Comparison of ENCODE assay signal across 7 cellular contexts in genomic region chr10:5411941-5412276, GRCh38. TPM values are rescaled to one million over a fixed set of nuclear protein-coding genes. Genes with fewer than 3 reads are reported as not detected.
A peak's percentile ranks its signal among the peaks of the same experiment; 100 is the strongest.
DNase-seq lines count a peak whose midpoint lies in the region; ATAC-seq and TF ChIP-seq lines count a peak whose summit lies in the region.

No MANE protein-coding gene starts in this region.

- RAD21 ChIA-PET in HCT116 (lab: Charles Lee; ENCODE audit: low non-redundant PET in 1 of 2, low total read pairs in 2 of 2, uncharacterized antibody in 2 of 2, unreplicated experiment in 2 of 2): no interaction called here

- peaks cover 2% of the 10 kb centered on the region for H3K27me3 Mint-ChIP-seq in glutamatergic neuron (ENCODE audit: unreplicated experiment)

- TF ChIP-seq RAD21 in HCT116 (IDR thresholded peaks at IDR 0.05; ENCODE audit: low read depth): no peak

- H3K27me3 ChIP-seq in HCT116 (ENCODE audit: insufficient read depth, low read length): no peaks in the 10 kb centered on the region
- H3K27me3 ChIP-seq in stomach: no peaks in the 10 kb centered on the region

- H3K4me1 ChIP-seq in HCT116 (ENCODE audit: control insufficient read depth in 1 of 2, insufficient read depth in 2 of 2, low read length in 2 of 2) (peaks cover 4 to 10% of the 10 kb centered on the region in 2 experiments; a peak in 3 of 4 replicates), OCI-LY7 (ENCODE audit: insufficient read depth, low read length, poor library complexity, severe bottlenecking) (peaks cover 16% of the 10 kb centered on the region), stomach (peaks cover 3 to 25% (median 14%) of the 10 kb centered on the region in 4 donors)

- H3K27ac Mint-ChIP-seq in glutamatergic neuron (ENCODE audit: unreplicated experiment): peak overlapping the region; percentile 92
- no peak overlapping the region for H3K27ac Mint-ChIP-seq in stimulated activated effector memory CD8-positive, alpha-beta T cell treated with anti-CD3 and anti-CD28 coated beads, Interleukin-12 subunit alpha, Interleukin-12 subunit beta, amount 100 ng/mL, for 72 hours

- peak overlapping the region; percentile 73 for H3K4me3 Mint-ChIP-seq in glutamatergic neuron (ENCODE audit: unreplicated experiment)
- H3K4me3 Mint-ChIP-seq in stimulated activated effector memory CD8-positive, alpha-beta T cell treated with anti-CD3 and anti-CD28 coated beads, Interleukin-12 subunit alpha, Interleukin-12 subunit beta, amount 100 ng/mL, for 72 hours: no peak overlapping the region

- peak overlapping the region; percentile 80 for H3K9ac ChIP-seq in HCT116 (ENCODE audit: low read length)

- peak overlapping the region; percentile 71 to 79 for H3K4me3 ChIP-seq in HCT116 (replicated peaks in 1 of 2; ENCODE audit: low read depth in 1 of 2, low read length in 2 of 2)
- H3K4me3 ChIP-seq in OCI-LY7 (ENCODE audit: low read depth, low read length, poor library complexity, severe bottlenecking): peak overlapping the region; percentile 89
- peak overlapping the region; percentile 76 to 82 (median 78) for H3K4me3 ChIP-seq in stomach

- peaks cover 41% of the 10 kb centered on the region for H3K79me2 ChIP-seq in HCT116 (ENCODE audit: insufficient read depth, low read length)
- peaks cover 37% of the 10 kb centered on the region; the same call in 1 of the 2 replicates for H3K79me2 ChIP-seq in OCI-LY7 (ENCODE audit: insufficient read depth, low read depth, low read length)

- POLR2A ChIA-PET in HCT116 (lab: Charles Lee) (no interaction called here), OCI-LY7 (lab: Charles Lee) (interaction anchor here (0.6 to 1.5 kb wide), 3 partner anchors 16 to 1304 kb away, joined by 3 to 8 read pairs (median 6); no protein-coding TSS in a partner anchor)

- peak; percentile 46 for ATAC-seq in HCT116
- no peak for ATAC-seq in stimulated activated effector memory CD8-positive, alpha-beta T cell treated with anti-CD3 and anti-CD28 coated beads, Interleukin-12 subunit alpha, Interleukin-12 subunit beta, amount 100 ng/mL, for 72 hours

- no peaks in the 10 kb centered on the region; a peak in 1 of 4 replicates for H3K9me3 ChIP-seq in HCT116 (ENCODE audit: control insufficient read depth in 1 of 2, insufficient read depth in 1 of 2, low read depth in 1 of 2, low read length in 2 of 2)
- peaks cover 20% of the 10 kb centered on the region for H3K9me3 ChIP-seq in OCI-LY7 (ENCODE audit: low read length)
- no peaks in the 10 kb centered on the region for H3K9me3 ChIP-seq in stomach

- H4K20me1 ChIP-seq in HCT116 (ENCODE audit: insufficient read depth) (no peaks in the 10 kb centered on the region), OCI-LY7 (ENCODE audit: insufficient read depth, low read length) (no peaks in the 10 kb centered on the region)

- H3K27ac ChIP-seq in HCT116 (ENCODE audit: low read depth, low read length) (peak overlapping the region; percentile 44; the same call in 1 of the 2 replicates), OCI-LY7 (ENCODE audit: low read depth, low read length, poor library complexity, severe bottlenecking) (no peak overlapping the region), stomach (peak overlapping the region in 3 of 5 donors; percentile 86 to 91 (median 88))

- no peak for TF ChIP-seq CTCF in HCT116 (IDR thresholded peaks at IDR 0.05 in 2 of 3, conservative IDR thresholded peaks at IDR 0.05 in 1 of 3; ENCODE audit: borderline replicate concordance in 1 of 3, insufficient read depth in 1 of 3, low read depth in 2 of 3, low read length in 2 of 3)
- no peak for TF ChIP-seq CTCF in OCI-LY7 (conservative IDR thresholded peaks at IDR 0.05; ENCODE audit: low read length)
- TF ChIP-seq CTCF in glutamatergic neuron (IDR thresholded peaks at IDR 0.05; ENCODE audit: partially characterized antibody, unreplicated experiment): no peak
- no peak for TF ChIP-seq CTCF in stomach (IDR thresholded peaks at IDR 0.05)

- H2AFZ ChIP-seq in HCT116 (ENCODE audit: low read depth, low read length, poor library complexity, severe bottlenecking): peak overlapping the region; percentile 94
- peak overlapping the region; percentile 99 for H2AFZ ChIP-seq in OCI-LY7 (ENCODE audit: low read length)

- DNase-seq in HCT116 (ENCODE audit: low read depth, low spot score) (no peak), OCI-LY7 (ENCODE audit: low spot score) (no peak), glutamatergic neuron (no peak), stomach (no peak), A172 (ENCODE audit: low spot score) (no peak)
- DNase-seq in stimulated activated CD4-positive, alpha-beta T cell treated with anti-CD3 and anti-CD28 coated beads, Interleukin-2, amount 100 ng/mL, for 24 hours: no peak
- no peak for DNase-seq in stimulated activated effector memory CD8-positive, alpha-beta T cell treated with anti-CD3 and anti-CD28 coated beads, Interleukin-12 subunit alpha, Interleukin-12 subunit beta, amount 100 ng/mL, for 72 hours (ENCODE audit: low spot score in 2 of 2)

- TF ChIP-seq POLR2A in HCT116 (IDR thresholded peaks at IDR 0.05; ENCODE audit: borderline replicate concordance, extremely low read depth, insufficient read depth, insufficient read length): no peak
- no peak for TF ChIP-seq POLR2A in stomach (IDR thresholded peaks at IDR 0.05)

- H3K9me2 ChIP-seq in HCT116 (ENCODE audit: insufficient read depth) (no peaks in the 10 kb centered on the region), OCI-LY7 (ENCODE audit: insufficient read depth, low read length) (no peaks in the 10 kb centered on the region)

- H3K4me1 Mint-ChIP-seq in glutamatergic neuron (ENCODE audit: low read depth, unreplicated experiment): peaks cover 8% of the 10 kb centered on the region
- no peaks in the 10 kb centered on the region for H3K4me1 Mint-ChIP-seq in stimulated activated effector memory CD8-positive, alpha-beta T cell treated with anti-CD3 and anti-CD28 coated beads, Interleukin-12 subunit alpha, Interleukin-12 subunit beta, amount 100 ng/mL, for 72 hours

- CTCF ChIA-PET in HCT116 (lab: Charles Lee) (no interaction called here), OCI-LY7 (lab: Charles Lee; ENCODE audit: unreplicated experiment) (no interaction called here)

- H3K36me3 ChIP-seq in HCT116 (ENCODE audit: control insufficient read depth in 1 of 2, insufficient read depth in 2 of 2, low read length in 2 of 2) (0 out of 4 replicates have a peak, but pooled peaks cover 0 to 7% of the 10 kb centered on the region in 2 experiments), OCI-LY7 (ENCODE audit: insufficient read depth, low read length) (peaks cover 14% of the 10 kb centered on the region), stomach (no peaks in the 10 kb centered on the region)

- H3K4me2 ChIP-seq in HCT116 (ENCODE audit: low read length) (peak overlapping the region; percentile 77), OCI-LY7 (ENCODE audit: low read length) (peak overlapping the region; percentile 81)

- intact Hi-C loops in HCT116 (cut with micrococcal nuclease): no loop called here
- intact Hi-C loops in OCI-LY7 (cut with micrococcal nuclease; ENCODE audit: unreplicated experiment): no loop called here
- intact Hi-C loops in stomach (cut with DNase I; ENCODE audit: low total_unique reads): no loop called here

- 30 to 38% (median 34%) methylated on average over 3 of the region's 3 CpGs for WGBS in stomach, 5 donors

- BruUV-seq in HCT116 (replicated peaks; lab: Mats Ljungman, UMichigan): no TSS peak
- BruUV-seq in OCI-LY7 (replicated peaks; lab: Mats Ljungman, UMichigan): no TSS peak

- peaks cover 6% of the 10 kb centered on the region for H3K9me3 Mint-ChIP-seq in glutamatergic neuron (ENCODE audit: unreplicated experiment)
- H3K9me3 Mint-ChIP-seq in stimulated activated effector memory CD8-positive, alpha-beta T cell treated with anti-CD3 and anti-CD28 coated beads, Interleukin-12 subunit alpha, Interleukin-12 subunit beta, amount 100 ng/mL, for 72 hours: no peaks in the 10 kb centered on the region

- peaks cover 9% of the 10 kb centered on the region for H3K36me3 Mint-ChIP-seq in glutamatergic neuron (ENCODE audit: unreplicated experiment)
- no peaks in the 10 kb centered on the region for H3K36me3 Mint-ChIP-seq in stimulated activated effector memory CD8-positive, alpha-beta T cell treated with anti-CD3 and anti-CD28 coated beads, Interleukin-12 subunit alpha, Interleukin-12 subunit beta, amount 100 ng/mL, for 72 hours

- TF ChIP-seq EP300 in stomach (IDR thresholded peaks at IDR 0.05): no peak

RNA-seq across cellular contexts. Expression of gene NET1, which starts 0.4 kb away (rescaled TPM):
- total RNA-seq in HCT116 (2021; ENCODE audit: unreplicated experiment) (51.2 TPM), OCI-LY7 (2022) (46.3 and 46.9 TPM in 2 replicates), glutamatergic neuron (ENCODE audit: unreplicated experiment) (63.8 TPM), stomach (100 to 1,000 TPM in 1 of 5 donors, 10 to 100 TPM in 4; 60.0 to 246 (median 83.4) TPM)
- polyA plus RNA-seq in HCT116 (2012): 30.7 and 35.8 TPM in 2 replicates
- 39.8 and 51.4 TPM in 2 replicates for total RNA-seq in OCI-LY7 (2014; rRNA removed; shearing (Covaris generic))
- 100 to 1,000 TPM in 1 of 3 donors, 10 to 100 TPM in 2; 50.2 to 122 (median 89.6) TPM for polyA plus RNA-seq in stomach
- 40.8 and 52.1 TPM in 2 replicates for total RNA-seq in A172 (2014; rRNA removed; shearing (Covaris generic))

RNA-seq across cellular contexts. Expression of gene TUBAL3, which starts 7.3 kb away (rescaled TPM):
- total RNA-seq in HCT116 (2021; ENCODE audit: unreplicated experiment) (0.98 TPM), OCI-LY7 (2022) (not detected in 2 replicates), glutamatergic neuron (ENCODE audit: unreplicated experiment) (not detected), stomach (10 to 100 TPM in 1 of 5 donors, 1 to 10 TPM in 1, not detected in 3; 1.7 to 11.3 TPM)
- 0.65 and 1.0 TPM in 2 replicates for polyA plus RNA-seq in HCT116 (2012)
- not detected in 2 replicates for total RNA-seq in OCI-LY7 (2014; rRNA removed; shearing (Covaris generic))
- under 1 TPM in 2 of 3 donors, not detected in 1; 0.13 to 0.19 TPM for polyA plus RNA-seq in stomach
- total RNA-seq in A172 (2014; rRNA removed; shearing (Covaris generic)): not detected in 2 replicates

RNA-seq across cellular contexts. Expression of gene UCN3, which starts 47.1 kb away (rescaled TPM):
- not detected for total RNA-seq in HCT116 (2021; ENCODE audit: unreplicated experiment)
- not detected in 2 replicates for polyA plus RNA-seq in HCT116 (2012)
- total RNA-seq in OCI-LY7 (2014; rRNA removed; shearing (Covaris generic)): not detected in 2 replicates
- total RNA-seq in OCI-LY7 (2022): not detected in 2 replicates
- total RNA-seq in glutamatergic neuron (ENCODE audit: unreplicated experiment): not detected
- under 1 TPM in 1 of 5 donors, not detected in 4; 0.37 TPM for total RNA-seq in stomach
- under 1 TPM in 2 of 3 donors, not detected in 1; 0.13 to 0.25 TPM for polyA plus RNA-seq in stomach
- total RNA-seq in A172 (2014; rRNA removed; shearing (Covaris generic)): not detected in 2 replicates
